Comparison of ENCODE assay signal across 1 cellular context in genomic region chr4:172985552-172985951, GRCh38.
TF ChIP-seq lines count a peak whose summit lies in the region.

No MANE protein-coding gene starts in this region.

TF ChIP-seq in HCT116, 20 proteins besides CTCF, POLR2A, EP300 and RAD21 (continued from another document):
- TF ChIP-seq ZBTB33 (IDR thresholded peaks at IDR 0.05; ENCODE audit: extremely low read depth, insufficient replicate concordance, low read length) (no peak), EZH2phosphoT487 (IDR thresholded peaks at IDR 0.05; ENCODE audit: borderline replicate concordance) (no peak), FOSL1 (IDR thresholded peaks at IDR 0.05; ENCODE audit: low read depth) (no peak), JUND (IDR thresholded peaks at IDR 0.05) (no peak), SRF (IDR thresholded peaks at IDR 0.05; ENCODE audit: low read depth) (no peak), ATF3 (IDR thresholded peaks at IDR 0.05) (no peak), CEBPB (IDR thresholded peaks at IDR 0.05; ENCODE audit: low read depth) (no peak)
